ENCODE assay signal across 9 cellular contexts in genomic region chr11:111512296-111513239, GRCh38. TPM values are rescaled to one million over a fixed set of nuclear protein-coding genes. Genes with fewer than 3 reads are reported as not detected.
DNase-seq lines count a peak whose midpoint lies in the region; ATAC-seq and TF ChIP-seq lines count a peak whose summit lies in the region.
"Had no signal": no experiment of that assay in that cellular context is flagged by ENCODE, and none has a peak within 500 bp of the region (broad histone marks: within the 10 kb centered on the region; RNA-seq: fewer than 3 reads in every experiment).

Gene BTG4, minus strand, starts transcription at chr11:111512386. Its CDS starts 13,610 bp downstream, at chr11:111498776.

- H3K27ac ChIP-seq in cardiac muscle cell = no peak within 1 kb of the TSS

- H3K27me3 ChIP-seq in H7 (ENCODE audit: control insufficient read depth, insufficient read depth, low read length) = peaks cover 34% of the 10 kb centered on the region
- H3K27me3 ChIP-seq in cardiac muscle cell = peaks cover 54% of the 10 kb centered on the region

- H3K36me3 ChIP-seq in H7 (replicated peaks; ENCODE audit: control insufficient read depth, insufficient read depth, low read length) = no peaks in the 10 kb centered on the region
- H3K36me3 ChIP-seq in cardiac muscle cell = no peaks in the 10 kb centered on the region

- H3K4me1 ChIP-seq in cardiac muscle cell (ENCODE audit: low read depth) = no peaks in the 10 kb centered on the region

- H3K4me3 ChIP-seq in H7 (ENCODE audit: insufficient read depth, low read depth, low read length) (peak within 1 kb of the TSS; percentile 58), cardiac muscle cell (peak within 1 kb of the TSS; percentile 25), retinal pigment epithelial cell (ENCODE audit: low read length) (peak within 1 kb of the TSS; percentile 46)

- H3K9me3 ChIP-seq in cardiac muscle cell (ENCODE audit: low read depth) = no peaks in the 10 kb centered on the region

- peak; percentile 38 for DNase-seq in AG08395 (ENCODE audit: low spot score)
- DNase-seq in H7 = peak; percentile 75
- peak; percentile 43 to 57 for DNase-seq in activated T-cell treated with anti-CD3 and anti-CD28 coated beads, Interleukin-2, amount 50 U/mL, for 48 hours
- peak; percentile 27 to 34 for DNase-seq in cardiac muscle cell (ENCODE audit: low read depth in 1 of 2, low spot score in 1 of 2)
- DNase-seq in retinal pigment epithelial cell (ENCODE audit: low read depth) = no peak
- DNase-seq in NCI-H1694 treated with DMSO at 0.1 percent for 48 hours (lab: John Stamatoyannopoulos, UW) = no peak
- DNase-seq in SW480 (ENCODE audit: low spot score) = no peak

- TF ChIP-seq CTCF in cardiac muscle cell (IDR thresholded peaks at IDR 0.05; ENCODE audit: low read depth, low read length) = no peak
- TF ChIP-seq CTCF in retinal pigment epithelial cell (conservative IDR thresholded peaks at IDR 0.05; ENCODE audit: low read depth, low read length) = no peak

- no peak for ATAC-seq in HG03280 (IDR thresholded peaks at IDR 0.05; ENCODE audit: unreplicated experiment)

RNA-seq across cellular contexts. Expression of gene BTG4, which starts in this region (rescaled TPM):
- total RNA-seq in H7 (2014; rRNA removed; shearing (Covaris generic)) = not detected in 2 replicates
- not detected in 2 replicates for total RNA-seq in cardiac muscle cell
- not detected in 2 replicates for polyA plus RNA-seq in cardiac muscle cell
- total RNA-seq: temporal lobe had no signal

Comparison
In these comparisons a context has a peak if more than half of its experiments do, and no peak if none do; other contexts are left out.
1. Peak in DNase-seq and H3K4me3 ChIP-seq in H7; RNA of the gene not detected or under 1 TPM.
2. Peak in DNase-seq and H3K4me3 ChIP-seq in cardiac muscle cell; RNA of the gene not detected or under 1 TPM.
3. DNase-seq: peak in AG08395 (single experiment) and activated T-cell treated with anti-CD3 and anti-CD28 coated beads, Interleukin-2, amount 50 U/mL, for 48 hours (2 of 2); none in retinal pigment epithelial cell (single experiment), NCI-H1694 treated with DMSO at 0.1 percent for 48 hours (single experiment) and SW480 (single experiment).
4. Peak in every context shown above with its lines, with median percentiles within 50 percentile points of each other: H3K4me3 ChIP-seq.